In genomic region chr4:8865681-8866310, GRCh38 we compare ENCODE assay signal across 25 cellular contexts. TPM values are rescaled to one million over a fixed set of nuclear protein-coding genes. Genes with fewer than 3 reads are reported as not detected.
A peak's percentile ranks its signal among the peaks of the same experiment; 100 is the strongest.
DNase-seq lines count a peak whose midpoint lies in the region; ATAC-seq and TF ChIP-seq lines count a peak whose summit lies in the region.
"Had no signal": no experiment of that assay in that cellular context is flagged by ENCODE, and none has a peak within 500 bp of the region (broad histone marks: within the 10 kb centered on the region; RNA-seq: fewer than 3 reads in every experiment).

No MANE protein-coding gene starts in this region.

- H3K27me3 ChIP-seq in GM23338 (ENCODE audit: insufficient read depth) = peaks cover 100% of the 10 kb centered on the region
- H3K27me3 ChIP-seq: BE2C had no signal

- no peak overlapping the region for H3K27ac ChIP-seq in GM23338 (ENCODE audit: low read depth)
- H3K27ac ChIP-seq: BLaER1 had no signal

- no peak overlapping the region for H3K4me3 Mint-ChIP-seq in GM23338
- no peak overlapping the region for H3K4me3 Mint-ChIP-seq in glutamatergic neuron (ENCODE audit: unreplicated experiment)
- H3K4me3 Mint-ChIP-seq: CD4-positive, alpha-beta memory T cell; CD4-positive, CD25-positive, alpha-beta regulatory T cell; CD8-positive, alpha-beta memory T cell had no signal

- H3K4me3 ChIP-seq in GM23338 = no peak overlapping the region
- H3K4me3 ChIP-seq: BLaER1, GM12878 had no signal

- no peaks in the 10 kb centered on the region for H3F3A ChIP-seq in GM23338 (replicated peaks; ENCODE audit: low read depth)

- no peaks in the 10 kb centered on the region for H3K79me2 ChIP-seq in GM23338 (replicated peaks; ENCODE audit: insufficient read depth)

- H3K27ac Mint-ChIP-seq in GM23338 (no peak overlapping the region), glutamatergic neuron (ENCODE audit: unreplicated experiment) (peak overlapping the region; percentile 55)
- H3K27ac Mint-ChIP-seq: CD14-positive monocyte; CD4-positive, alpha-beta memory T cell; CD8-positive, alpha-beta memory T cell had no signal

- H3K36me3 Mint-ChIP-seq in GM23338 (ENCODE audit: low read depth) (no peaks in the 10 kb centered on the region; the same call in 2 of the 3 replicates), glutamatergic neuron (ENCODE audit: unreplicated experiment) (peaks cover 7% of the 10 kb centered on the region)
- H3K36me3 Mint-ChIP-seq: CD14-positive monocyte; CD4-positive, alpha-beta memory T cell; CD4-positive, CD25-positive, alpha-beta regulatory T cell; CD8-positive, alpha-beta memory T cell had no signal

- intact Hi-C loops in sciatic nerve (cut with DNase I) = no loop called here

- TF ChIP-seq CTCF in GM23338 (conservative IDR thresholded peaks at IDR 0.05; ENCODE audit: low read depth in 2 of 2) (no peak), glutamatergic neuron (IDR thresholded peaks at IDR 0.05; ENCODE audit: partially characterized antibody, unreplicated experiment) (no peak)

- no peaks in the 10 kb centered on the region for H3K36me3 ChIP-seq in GM23338 (ENCODE audit: insufficient read depth)
- H3K36me3 ChIP-seq: BLaER1 had no signal

- H3K9me3 Mint-ChIP-seq in GM23338 = peaks cover 7% of the 10 kb centered on the region
- H3K9me3 Mint-ChIP-seq in glutamatergic neuron (ENCODE audit: unreplicated experiment) = peaks cover 14% of the 10 kb centered on the region
- H3K9me3 Mint-ChIP-seq: CD8-positive, alpha-beta memory T cell had no signal

- no peaks in the 10 kb centered on the region for H3K9me2 ChIP-seq in GM23338 (ENCODE audit: insufficient read depth)

- no peak overlapping the region for H2AFZ ChIP-seq in GM23338

- peaks cover 18% of the 10 kb centered on the region; the same call in 1 of the 2 replicates for H3K4me1 ChIP-seq in GM23338 (ENCODE audit: insufficient read depth)
- H3K4me1 ChIP-seq: BLaER1 had no signal

- no peak overlapping the region for H3K4me2 ChIP-seq in GM23338
- H3K4me2 ChIP-seq: BLaER1 had no signal

- H3K4me1 Mint-ChIP-seq in GM23338 (peaks cover 34% of the 10 kb centered on the region), glutamatergic neuron (ENCODE audit: low read depth, unreplicated experiment) (no peaks in the 10 kb centered on the region)
- H3K4me1 Mint-ChIP-seq: CD14-positive monocyte had no signal

- ATAC-seq in GM23338 = no peak
- peak; percentile 13 for ATAC-seq in sciatic nerve
- no peak for ATAC-seq in HG02852 (IDR thresholded peaks at IDR 0.05; ENCODE audit: unreplicated experiment)
- ATAC-seq: GM12878 had no signal

- peak; percentile 11 for DNase-seq in GM23338 (ENCODE audit: low spot score)
- no peak for DNase-seq in glutamatergic neuron
- no peak for DNase-seq in sciatic nerve (ENCODE audit: low spot score)
- no peak for DNase-seq in NAMALWA (ENCODE audit: low spot score)
- DNase-seq: 8988T; ACHN; BE2C; C1 segment of cervical spinal cord; CD4-positive, alpha-beta memory T cell; CD4-positive, CD25-positive, alpha-beta regulatory T cell; CD8-positive, alpha-beta memory T cell; COR-L47; DMS 273 treated with DMSO at 0.1 percent for 48 hours; DMS153; DMS53; DMS79; DND-41; EL; GDM1 had no signal

- H3K27me3 Mint-ChIP-seq in GM23338 (ENCODE audit: insufficient read depth, low read depth, poor library complexity) = peaks cover 96% of the 10 kb centered on the region
- peaks cover 45% of the 10 kb centered on the region for H3K27me3 Mint-ChIP-seq in glutamatergic neuron (ENCODE audit: unreplicated experiment)

- H4K20me1 ChIP-seq in GM23338 (replicated peaks; ENCODE audit: insufficient read depth) = peaks cover 24% of the 10 kb centered on the region

TF ChIP-seq in GM23338, 12 proteins besides CTCF, POLR2A, EP300 and RAD21:
- TF ChIP-seq ZNF331 (CRISPR knock-in tag; IDR thresholded peaks at IDR 0.05; ENCODE audit: low read depth) (no peak), EZH2 (IDR thresholded peaks at IDR 0.05; ENCODE audit: low read depth, unreplicated experiment) (peak; percentile 67)

RNA-seq across cellular contexts. Expression of gene HMX1, which starts 5.8 kb away (rescaled TPM):
- 0.69 TPM in 1 of 2 replicates, not detected in the other for total RNA-seq in GM23338 (2014; rRNA removed; shearing (Covaris generic))
- 0.23 TPM in 1 of 2 replicates, not detected in the other for polyA plus RNA-seq in GM23338 (2016; fragmentation: Nextera tagmentation; extraction: Ambion mirVana)
- 1.7 TPM for total RNA-seq in glutamatergic neuron (ENCODE audit: unreplicated experiment)
- total RNA-seq in sciatic nerve = not detected
- total RNA-seq: CD4-positive, alpha-beta memory T cell; CD4-positive, CD25-positive, alpha-beta regulatory T cell; CD8-positive, alpha-beta memory T cell; G401; GM12878 had no signal
- polyA plus RNA-seq: AG04450; CD14-positive monocyte; CD4-positive, alpha-beta memory T cell; CD4-positive, CD25-positive, alpha-beta regulatory T cell; CD8-positive, alpha-beta memory T cell; GM12878 had no signal
